16 cellular contexts compared by ENCODE assay signal in the genomic region with DNA sequence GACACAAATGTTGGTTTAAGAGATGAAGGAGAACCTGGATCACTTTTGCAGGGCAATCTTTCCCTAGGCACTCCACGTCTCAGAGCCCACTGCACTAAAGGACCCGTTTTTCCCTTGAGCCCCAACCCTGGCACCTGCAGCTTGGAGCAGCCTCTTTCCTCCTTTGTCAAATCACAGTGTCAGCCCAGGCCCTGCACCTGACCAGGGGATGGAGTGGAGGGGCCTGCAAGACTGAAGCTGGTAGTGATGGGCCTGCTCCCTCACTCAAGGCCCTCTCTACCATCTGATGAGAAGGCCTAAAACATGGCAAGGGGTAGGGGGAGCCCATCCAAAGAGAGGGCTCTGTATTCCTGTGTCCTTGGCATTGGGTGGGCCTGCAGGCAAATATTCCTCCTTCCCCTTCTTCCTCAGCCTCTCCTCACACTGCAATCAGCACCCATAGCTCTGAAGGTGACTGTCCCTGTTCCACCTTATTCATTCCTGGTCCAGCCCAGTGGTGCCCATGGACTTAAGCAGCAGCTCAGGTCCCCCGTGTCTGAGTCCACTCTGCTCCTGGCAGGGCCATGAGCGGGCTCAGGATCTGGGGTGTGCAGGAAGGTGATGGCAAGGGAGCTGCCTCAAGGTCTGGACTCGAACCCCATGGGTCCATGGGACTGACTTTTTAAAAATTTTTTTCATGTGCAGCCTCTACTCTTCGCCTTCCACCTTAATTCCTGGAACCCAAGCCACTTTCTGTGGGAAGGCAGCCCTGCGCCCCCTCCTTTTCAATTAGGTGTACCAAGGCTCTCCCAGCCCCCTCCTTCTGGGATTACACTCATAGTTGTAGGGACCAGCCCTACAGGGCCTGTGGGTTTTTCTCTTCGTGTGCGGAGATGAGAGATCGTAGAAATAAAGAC. TPM values are rescaled to one million over a fixed set of nuclear protein-coding genes. Genes with fewer than 3 reads are reported as not detected.
A peak's percentile ranks its signal among the peaks of the same experiment; 100 is the strongest.
DNase-seq lines count a peak whose midpoint lies in the region; ATAC-seq and TF ChIP-seq lines count a peak whose summit lies in the region.
"Had no signal": no experiment of that assay in that cellular context is flagged by ENCODE, and none has a peak within 500 bp of the region (broad histone marks: within the 10 kb centered on the region; RNA-seq: fewer than 3 reads in every experiment).

No MANE protein-coding gene starts in this region.

- no peaks in the 10 kb centered on the region for H3K4me1 Mint-ChIP-seq in type B pancreatic cell (ENCODE audit: unreplicated experiment)
- H3K4me1 Mint-ChIP-seq: B cell had no signal

- TF ChIP-seq CTCF in type B pancreatic cell (conservative IDR thresholded peaks at IDR 0.05) = no peak

- H3K4me3 Mint-ChIP-seq in type B pancreatic cell = no peak overlapping the region
- H3K4me3 Mint-ChIP-seq: B cell; CD4-positive, alpha-beta T cell had no signal

- H3K27me3 Mint-ChIP-seq in type B pancreatic cell = peaks cover 66% of the 10 kb centered on the region

- intact Hi-C loops in posterior vena cava (cut with DNase I) = no loop called here

- no peak overlapping the region for H3K27ac Mint-ChIP-seq in type B pancreatic cell
- H3K27ac Mint-ChIP-seq: B cell; CD4-positive, alpha-beta T cell had no signal

- ATAC-seq in GM19035 (IDR thresholded peaks at IDR 0.05; ENCODE audit: unreplicated experiment) = no peak
- ATAC-seq: GM12878, HCT116 had no signal

- H3K9me3 Mint-ChIP-seq in type B pancreatic cell = no peaks in the 10 kb centered on the region
- H3K9me3 Mint-ChIP-seq: CD4-positive, alpha-beta T cell had no signal

- no peak for TF ChIP-seq POLR2A in erythroblast (IDR thresholded peaks at IDR 0.05; ENCODE audit: low read length)

- peak; percentile 8 for DNase-seq in activated T-cell treated with anti-CD3 and anti-CD28 coated beads, Interleukin-2, amount 50 U/mL, for 1 hour
- DNase-seq in activated T-cell treated with anti-CD3 and anti-CD28 coated beads for 4 hours (no peak), islet precursor cell (peak; percentile 40), posterior vena cava (ENCODE audit: low spot score) (peak; percentile 62), type B pancreatic cell (ENCODE audit: extremely low spot score, unreplicated experiment) (peak; percentile 52), erythroblast (lab: John Stamatoyannopoulos, UW) (no peak)
- no peak for DNase-seq in activated CD4-positive, alpha-beta T cell treated with anti-CD3 and anti-CD28 coated beads, Interleukin-2, amount 50 U/mL, for 1 hour
- DNase-seq: ACHN, C1 segment of cervical spinal cord, Calu3, DMS 273 treated with DMSO at 0.1 percent for 48 hours had no signal

- no peaks in the 10 kb centered on the region for H3K36me3 Mint-ChIP-seq in type B pancreatic cell

RNA-seq across cellular contexts. Expression of gene RAET1G, which starts 6.7 kb away (rescaled TPM):
- total RNA-seq in posterior vena cava = under 1 TPM in 1 of 2 donors, not detected in 1; 0.74 TPM
- total RNA-seq in type B pancreatic cell (ENCODE audit: low replicate concordance) = 0.53 and 2.1 TPM in 2 replicates
- total RNA-seq: B cell; CD4-positive, alpha-beta T cell; GM12878 had no signal

RNA-seq across cellular contexts. Expression of gene RAET1E, which starts 18.3 kb away (rescaled TPM):
- 1 to 10 TPM in 1 of 2 donors, not detected in 1; 1.6 TPM for total RNA-seq in posterior vena cava
- 1.2 TPM in 1 of 2 replicates, not detected in the other for total RNA-seq in type B pancreatic cell (ENCODE audit: low replicate concordance)
- total RNA-seq: B cell; Calu3; CD4-positive, alpha-beta T cell; GM12878 had no signal

RNA-seq across cellular contexts. Expression of gene ULBP2, which starts 25.6 kb away (rescaled TPM):
- total RNA-seq in posterior vena cava (under 1 TPM; 0.43 to 0.51 TPM), type B pancreatic cell (ENCODE audit: low replicate concordance) (1.4 TPM in 1 of 2 replicates, not detected in the other)
- total RNA-seq: B cell had no signal

RNA-seq across cellular contexts. Expression of gene ULBP1, which starts 47.5 kb away (rescaled TPM):
- total RNA-seq in posterior vena cava (under 1 TPM in 1 of 2 donors, not detected in 1; 0.19 TPM), type B pancreatic cell (ENCODE audit: low replicate concordance) (0.48 and 8.2 TPM in 2 replicates)
- total RNA-seq: GM12878 had no signal

RNA-seq across cellular contexts. Expression of gene LRP11, which starts 52.1 kb away (rescaled TPM):
- total RNA-seq in posterior vena cava = 10 to 100 TPM; 20.0 to 26.3 TPM
- 56.6 and 66.4 TPM in 2 replicates for total RNA-seq in type B pancreatic cell (ENCODE audit: low replicate concordance)

Comparison
In these comparisons a context has a peak if more than half of its experiments do, and no peak if none do; other contexts are left out.
1. DNase-seq: peak in activated T-cell treated with anti-CD3 and anti-CD28 coated beads, Interleukin-2, amount 50 U/mL, for 1 hour (single experiment), islet precursor cell (single experiment), posterior vena cava (single experiment) and type B pancreatic cell (single experiment); none in activated T-cell treated with anti-CD3 and anti-CD28 coated beads for 4 hours (single experiment), erythroblast (0 of 2) and activated CD4-positive, alpha-beta T cell treated with anti-CD3 and anti-CD28 coated beads, Interleukin-2, amount 50 U/mL, for 1 hour (single experiment).